Comparison of ENCODE assay signal across 1 cellular context in genomic region chr2:218659258-218659987, GRCh38.
A peak's percentile ranks its signal among the peaks of the same experiment; 100 is the strongest.
TF ChIP-seq lines count a peak whose summit lies in the region.

BCS1L (plus strand) TSS chr2:218659683; CDS start chr2:218660988, 1,305 bp downstream.
A gene with protein sequence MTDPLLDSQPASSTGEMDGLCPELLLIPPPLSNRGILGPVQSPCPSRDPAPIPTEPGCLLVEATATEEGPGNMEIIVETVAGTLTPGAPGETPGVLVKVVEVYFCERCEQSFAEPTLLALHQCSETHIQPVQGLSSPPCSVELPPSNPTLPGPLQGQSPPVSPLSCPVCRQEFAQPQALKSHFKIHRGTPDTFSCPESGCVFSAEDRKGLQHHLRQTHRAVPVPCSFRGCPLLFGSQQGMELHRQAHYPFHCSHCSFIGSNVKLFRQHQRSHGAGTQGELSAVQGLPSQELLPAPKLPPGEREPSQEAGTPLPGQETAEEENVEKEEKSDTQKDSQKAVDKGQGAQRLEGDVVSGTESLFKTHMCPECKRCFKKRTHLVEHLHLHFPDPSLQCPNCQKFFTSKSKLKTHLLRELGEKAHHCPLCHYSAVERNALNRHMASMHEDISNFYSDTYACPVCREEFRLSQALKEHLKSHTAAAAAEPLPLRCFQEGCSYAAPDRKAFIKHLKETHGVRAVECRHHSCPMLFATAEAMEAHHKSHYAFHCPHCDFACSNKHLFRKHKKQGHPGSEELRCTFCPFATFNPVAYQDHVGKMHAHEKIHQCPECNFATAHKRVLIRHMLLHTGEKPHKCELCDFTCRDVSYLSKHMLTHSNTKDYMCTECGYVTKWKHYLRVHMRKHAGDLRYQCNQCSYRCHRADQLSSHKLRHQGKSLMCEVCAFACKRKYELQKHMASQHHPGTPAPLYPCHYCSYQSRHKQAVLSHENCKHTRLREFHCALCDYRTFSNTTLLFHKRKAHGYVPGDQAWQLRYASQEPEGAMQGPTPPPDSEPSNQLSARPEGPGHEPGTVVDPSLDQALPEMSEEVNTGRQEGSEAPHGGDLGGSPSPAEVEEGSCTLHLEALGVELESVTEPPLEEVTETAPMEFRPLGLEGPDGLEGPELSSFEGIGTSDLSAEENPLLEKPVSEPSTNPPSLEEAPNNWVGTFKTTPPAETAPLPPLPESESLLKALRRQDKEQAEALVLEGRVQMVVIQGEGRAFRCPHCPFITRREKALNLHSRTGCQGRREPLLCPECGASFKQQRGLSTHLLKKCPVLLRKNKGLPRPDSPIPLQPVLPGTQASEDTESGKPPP (N-terminal part only) (minus strand): TSS chr2:218659623. CDS start chr2:218656429, 3,194 bp downstream.

TF ChIP-seq in GM12878, 131 proteins besides CTCF, POLR2A, EP300 and RAD21 (continued from another document):
- TF ChIP-seq BCLAF1 (IDR thresholded peaks at IDR 0.05) (no peak), CREB1 (IDR thresholded peaks at IDR 0.05; ENCODE audit: low read depth) (peak; percentile 83), PRDM15 (CRISPR knock-in tag; IDR thresholded peaks at IDR 0.05) (no peak), STAT1 (conservative IDR thresholded peaks at IDR 0.05) (no peak), HSF1 (IDR thresholded peaks at IDR 0.05; ENCODE audit: low read depth, low read length) (no peak), ATF7 (IDR thresholded peaks at IDR 0.05; ENCODE audit: low read depth) (peak; percentile 35; the same call in 1 of the 2 replicates), POLR2AphosphoS2 (IDR thresholded peaks at IDR 0.05; ENCODE audit: low read depth, low read length) (peak; percentile 57; the same call in 1 of the 2 replicates), RAD51 (IDR thresholded peaks at IDR 0.05) (peak; percentile 51; the same call in 1 of the 2 replicates), IRF4 (IDR thresholded peaks at IDR 0.05; ENCODE audit: low read depth, low read length) (no peak), CREM (IDR thresholded peaks at IDR 0.05; ENCODE audit: low read depth) (peak; percentile 65), MEF2A (IDR thresholded peaks at IDR 0.05; ENCODE audit: insufficient read depth, low read depth, low read length) (0 out of 2 replicates have a peak, but pooled peaks have one; percentile 15)
- TF ChIP-seq, protein P1, sequence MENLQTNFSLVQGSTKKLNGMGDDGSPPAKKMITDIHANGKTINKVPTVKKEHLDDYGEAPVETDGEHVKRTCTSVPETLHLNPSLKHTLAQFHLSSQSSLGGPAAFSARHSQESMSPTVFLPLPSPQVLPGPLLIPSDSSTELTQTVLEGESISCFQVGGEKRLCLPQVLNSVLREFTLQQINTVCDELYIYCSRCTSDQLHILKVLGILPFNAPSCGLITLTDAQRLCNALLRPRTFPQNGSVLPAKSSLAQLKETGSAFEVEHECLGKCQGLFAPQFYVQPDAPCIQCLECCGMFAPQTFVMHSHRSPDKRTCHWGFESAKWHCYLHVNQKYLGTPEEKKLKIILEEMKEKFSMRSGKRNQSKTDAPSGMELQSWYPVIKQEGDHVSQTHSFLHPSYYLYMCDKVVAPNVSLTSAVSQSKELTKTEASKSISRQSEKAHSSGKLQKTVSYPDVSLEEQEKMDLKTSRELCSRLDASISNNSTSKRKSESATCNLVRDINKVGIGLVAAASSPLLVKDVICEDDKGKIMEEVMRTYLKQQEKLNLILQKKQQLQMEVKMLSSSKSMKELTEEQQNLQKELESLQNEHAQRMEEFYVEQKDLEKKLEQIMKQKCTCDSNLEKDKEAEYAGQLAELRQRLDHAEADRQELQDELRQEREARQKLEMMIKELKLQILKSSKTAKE (IDR thresholded peaks at IDR 0.05; ENCODE audit: low read depth, poor library complexity, severe bottlenecking) = no peak
